ENCODE assay signal across 15 cellular contexts in genomic region chr20:51070635-51071034, GRCh38. TPM values are rescaled to one million over a fixed set of nuclear protein-coding genes. Genes with fewer than 3 reads are reported as not detected.
DNase-seq lines count a peak whose midpoint lies in the region; ATAC-seq and TF ChIP-seq lines count a peak whose summit lies in the region.
"Had no signal": no experiment of that assay in that cellular context is flagged by ENCODE, and none has a peak within 500 bp of the region (broad histone marks: within the 10 kb centered on the region; RNA-seq: fewer than 3 reads in every experiment).

No MANE protein-coding gene starts in this region.

- POLR2A ChIA-PET in WTC11 (lab: Charles Lee) (no interaction called here), MCF 10A (lab: Yijun Ruan, JAX) (no interaction called here)

- no peak overlapping the region for H3K27ac ChIP-seq in H9 (ENCODE audit: insufficient read length, low read depth, low read length)
- H3K27ac ChIP-seq in mesendoderm (ENCODE audit: low read depth, low read length) = no peak overlapping the region
- H3K27ac ChIP-seq: BLaER1 had no signal

- H3K79me1 ChIP-seq in H9 (ENCODE audit: insufficient read depth, low read depth, low read length, poor library complexity, severe bottlenecking) (no peaks in the 10 kb centered on the region), mesendoderm (ENCODE audit: low read length) (no peaks in the 10 kb centered on the region)

- no peak overlapping the region for H3K4me2 ChIP-seq in H9 (ENCODE audit: insufficient read depth, insufficient read length, low read length)
- H3K4me2 ChIP-seq in mesendoderm (ENCODE audit: low read length) = no peak overlapping the region
- H3K4me2 ChIP-seq: BLaER1 had no signal

- H2AFZ ChIP-seq in H9 (ENCODE audit: low read length) = peak overlapping the region; percentile 51

- no peaks in the 10 kb centered on the region; a peak in 1 of 5 replicates for H3K9me3 Mint-ChIP-seq in H9
- H3K9me3 Mint-ChIP-seq in WTC11 = peaks cover 4% of the 10 kb centered on the region
- no peaks in the 10 kb centered on the region for H3K9me3 Mint-ChIP-seq in type B pancreatic cell
- no peaks in the 10 kb centered on the region for H3K9me3 Mint-ChIP-seq in MCF 10A (ENCODE audit: unreplicated experiment)

- intact Hi-C loops in MCF 10A (cut with micrococcal nuclease) = no loop called here

- WGBS in H9 (ENCODE audit: extremely low coverage, insufficient read length, low lambda C conversion rate) = no CpG with 5 or more reads among the region's 4 CpGs
- WGBS in mesendoderm (ENCODE audit: extremely low coverage, insufficient coverage, low lambda C conversion rate) = no CpG with 5 or more reads among the region's 4 CpGs

- H3K9me3 ChIP-seq in H9 (ENCODE audit: control insufficient read depth, low read depth, low read length) = no peaks in the 10 kb centered on the region

- no peaks in the 10 kb centered on the region for H4K20me1 ChIP-seq in H9 (ENCODE audit: control insufficient read depth, insufficient read depth, insufficient read length)
- H4K20me1 ChIP-seq: BLaER1 had no signal

- H3K27me3 Mint-ChIP-seq in H9 (ENCODE audit: low read depth) (peaks cover 11% of the 10 kb centered on the region), WTC11 (ENCODE audit: low read depth) (no peaks in the 10 kb centered on the region; the same call in none of the 2 replicates), type B pancreatic cell (peaks cover 11% of the 10 kb centered on the region), MCF 10A (ENCODE audit: insufficient read depth, unreplicated experiment) (peaks cover 56% of the 10 kb centered on the region)

- H2BK15ac ChIP-seq in H9 (ENCODE audit: low read depth, low read length) (no peak overlapping the region), mesendoderm (replicated peaks; ENCODE audit: low read depth) (no peak overlapping the region)

- no peak overlapping the region for H2BK120ac ChIP-seq in H9 (ENCODE audit: low read depth, low read length, poor library complexity, severe bottlenecking)
- H2BK120ac ChIP-seq in mesendoderm (ENCODE audit: low read depth, low read length) = no peak overlapping the region

- DNase-seq in H9 (no peak), WTC11 (ENCODE audit: low spot score) (no peak), mesendoderm (peak; percentile 73), type B pancreatic cell (ENCODE audit: extremely low spot score, unreplicated experiment) (no peak), MCF 10A (ENCODE audit: unreplicated experiment) (no peak), KG1 (lab: John Stamatoyannopoulos, UW) (no peak)
- no peak for DNase-seq in stimulated activated CD4-positive, alpha-beta T cell treated with anti-CD3 and anti-CD28 coated beads, Interleukin-12 subunit alpha, Interleukin-12 subunit beta, amount 100 ng/mL, for 4 hours
- DNase-seq: 8988T; AML-193; Caco-2; CD8-positive, alpha-beta memory T cell; DND-41; GDM1; H7 had no signal

- H3K14ac ChIP-seq in H9 (ENCODE audit: insufficient read depth, low read length) = no peak overlapping the region

- H3K36me3 Mint-ChIP-seq in H9 (ENCODE audit: insufficient read depth in 1 of 3, low read depth in 3 of 3) = no peaks in the 10 kb centered on the region
- H3K36me3 Mint-ChIP-seq in WTC11 = no peaks in the 10 kb centered on the region
- H3K36me3 Mint-ChIP-seq in type B pancreatic cell = no peaks in the 10 kb centered on the region
- no peaks in the 10 kb centered on the region for H3K36me3 Mint-ChIP-seq in MCF 10A (ENCODE audit: insufficient read depth, unreplicated experiment)

- H3K36me3 ChIP-seq in mesendoderm (ENCODE audit: control insufficient read depth, insufficient read depth, low read length) = no peaks in the 10 kb centered on the region
- H3K36me3 ChIP-seq: BLaER1 had no signal

- H3K4me3 Mint-ChIP-seq in H9 = no peak overlapping the region
- H3K4me3 Mint-ChIP-seq in WTC11 = no peak overlapping the region
- H3K4me3 Mint-ChIP-seq in type B pancreatic cell = no peak overlapping the region
- H3K4me3 Mint-ChIP-seq in MCF 10A (ENCODE audit: unreplicated experiment) = no peak overlapping the region
- H3K4me3 Mint-ChIP-seq: CD8-positive, alpha-beta memory T cell had no signal

- BruUV-seq in MCF 10A (replicated peaks; lab: Mats Ljungman, UMichigan) = no TSS peak

- H3T11ph ChIP-seq in H9 (ENCODE audit: low read length) = no peak overlapping the region

- no peak overlapping the region for H4K5ac ChIP-seq in H9 (ENCODE audit: insufficient read length, low read depth, low read length)
- no peak overlapping the region for H4K5ac ChIP-seq in mesendoderm (ENCODE audit: low read length)

- no peak overlapping the region for H2AK5ac ChIP-seq in H9 (ENCODE audit: insufficient read length, low read length)
- H2AK5ac ChIP-seq in mesendoderm (ENCODE audit: low read length) = no peak overlapping the region

- CTCF ChIA-PET in WTC11 (lab: Charles Lee) (interaction anchor here (0.6 to 1.3 kb wide), 3 partner anchors 78 to 247 kb away, joined by 3 to 7 read pairs (median 3); no protein-coding TSS in a partner anchor), MCF 10A (lab: Yijun Ruan, JAX) (no interaction called here)

- H2BK5ac ChIP-seq in H9 (ENCODE audit: insufficient read length, low read length) (no peak overlapping the region), mesendoderm (ENCODE audit: low read length) (no peak overlapping the region)

- H2BK12ac ChIP-seq in H9 (ENCODE audit: insufficient read length, low read depth, low read length) = no peak overlapping the region

- peaks cover 8 to 12% of the 10 kb centered on the region in 2 experiments for H3K4me1 Mint-ChIP-seq in H9
- H3K4me1 Mint-ChIP-seq in WTC11 = peaks cover 7% of the 10 kb centered on the region
- peaks cover 21% of the 10 kb centered on the region for H3K4me1 Mint-ChIP-seq in type B pancreatic cell (ENCODE audit: unreplicated experiment)
- no peaks in the 10 kb centered on the region for H3K4me1 Mint-ChIP-seq in MCF 10A (ENCODE audit: insufficient read depth, unreplicated experiment)
- H3K4me1 Mint-ChIP-seq: CD8-positive, alpha-beta memory T cell had no signal

- no peaks in the 10 kb centered on the region for H3K27me3 ChIP-seq in H9 (ENCODE audit: insufficient read depth, low read length)
- no peaks in the 10 kb centered on the region for H3K27me3 ChIP-seq in mesendoderm (ENCODE audit: insufficient read depth, low read length, poor library complexity)
- H3K27me3 ChIP-seq: BLaER1 had no signal

- no peak overlapping the region for H2BK20ac ChIP-seq in H9 (ENCODE audit: low read depth, low read length, poor library complexity, severe bottlenecking)

- no peak overlapping the region for H4K91ac ChIP-seq in H9 (ENCODE audit: insufficient read length, low read depth, low read length)

- H3K23me2 ChIP-seq in H9 (ENCODE audit: insufficient read length, low read depth, low read length, poor library complexity, severe bottlenecking) = no peaks in the 10 kb centered on the region

- H3K27ac Mint-ChIP-seq in H9 (peak overlapping the region in 1 of 3 experiments; percentile 41; a peak in 1 of 7 replicates), WTC11 (no peak overlapping the region), type B pancreatic cell (no peak overlapping the region), MCF 10A (ENCODE audit: low read depth, unreplicated experiment) (no peak overlapping the region)
- H3K27ac Mint-ChIP-seq: CD8-positive, alpha-beta memory T cell had no signal

- H3K4me1 ChIP-seq in H9 (ENCODE audit: insufficient read depth, low read length) (no peaks in the 10 kb centered on the region), mesendoderm (ENCODE audit: control insufficient read depth, low read depth, low read length) (no peaks in the 10 kb centered on the region)

- H3K18ac ChIP-seq in H9 (ENCODE audit: insufficient read length, low read depth, low read length) (no peak overlapping the region), mesendoderm (ENCODE audit: low read length) (no peak overlapping the region)

- TF ChIP-seq CTCF in H9 (conservative IDR thresholded peaks at IDR 0.05) (peak; percentile 48; the same call in 2 of the 3 replicates), WTC11 (IDR thresholded peaks at IDR 0.05) (no peak), type B pancreatic cell (conservative IDR thresholded peaks at IDR 0.05) (peak; percentile 22), MCF 10A (IDR thresholded peaks at IDR 0.05; ENCODE audit: unreplicated experiment) (no peak)

- no peak overlapping the region for H3K56ac ChIP-seq in H9 (ENCODE audit: insufficient read length, low read depth, low read length)
- no peak overlapping the region for H3K56ac ChIP-seq in mesendoderm (ENCODE audit: low read length)

- peak; percentile 75 for ATAC-seq in WTC11

- H3K4ac ChIP-seq in H9 (ENCODE audit: low read depth, low read length) = no peak overlapping the region
- H3K4ac ChIP-seq in mesendoderm (ENCODE audit: low read depth, low read length) = no peak overlapping the region

- H3K23ac ChIP-seq in H9 (ENCODE audit: insufficient read length, low read depth, low read length) (no peak overlapping the region), mesendoderm (ENCODE audit: low read length) (no peak overlapping the region)

- H4K8ac ChIP-seq in H9 (replicated peaks; ENCODE audit: insufficient read length, low read depth, low read length) (no peak overlapping the region), mesendoderm (ENCODE audit: low read depth, low read length) (no peak overlapping the region)

- no peak overlapping the region for H3K4me3 ChIP-seq in mesendoderm (ENCODE audit: low read length)
- H3K4me3 ChIP-seq: BLaER1 had no signal

- no peak overlapping the region for H3K9ac ChIP-seq in H9 (ENCODE audit: extremely low read depth, insufficient read length, low read length)
- no peak overlapping the region for H3K9ac ChIP-seq in mesendoderm (ENCODE audit: low read length)
- H3K9ac ChIP-seq: BLaER1 had no signal

- H3K79me2 ChIP-seq in H9 (ENCODE audit: insufficient read depth, low read length) (no peaks in the 10 kb centered on the region), mesendoderm (ENCODE audit: control insufficient read depth, insufficient read depth, low read length) (no peaks in the 10 kb centered on the region)

RNA-seq across cellular contexts. Expression of gene KCNG1, which starts 47.7 kb away (rescaled TPM):
- total RNA-seq in H9 (2021) = 11.5 and 13.2 TPM in 2 replicates
- 31.2 to 34.6 TPM (median 31.6 TPM) in 3 replicates for total RNA-seq in WTC11 (2021)
- 120 TPM for polyA plus RNA-seq in mesendoderm (2013, experiment 1 of 2)
- 118 TPM for polyA plus RNA-seq in mesendoderm (2013, experiment 2 of 2)
- total RNA-seq in type B pancreatic cell (ENCODE audit: low replicate concordance) = 78.8 and 238 TPM in 2 replicates
- 24.8 and 30.6 TPM in 2 replicates for total RNA-seq in MCF 10A (2022)
- polyA plus RNA-seq: CD8-positive, alpha-beta memory T cell had no signal

Comparison
In these comparisons a context has a peak if more than half of its experiments do, and no peak if none do; other contexts are left out.
1. CTCF ChIP-seq: peak in H9 (single experiment) and type B pancreatic cell (single experiment); none in WTC11 (single experiment) and MCF 10A (single experiment).